14 cellular contexts compared by ENCODE assay signal in the genomic region with DNA sequence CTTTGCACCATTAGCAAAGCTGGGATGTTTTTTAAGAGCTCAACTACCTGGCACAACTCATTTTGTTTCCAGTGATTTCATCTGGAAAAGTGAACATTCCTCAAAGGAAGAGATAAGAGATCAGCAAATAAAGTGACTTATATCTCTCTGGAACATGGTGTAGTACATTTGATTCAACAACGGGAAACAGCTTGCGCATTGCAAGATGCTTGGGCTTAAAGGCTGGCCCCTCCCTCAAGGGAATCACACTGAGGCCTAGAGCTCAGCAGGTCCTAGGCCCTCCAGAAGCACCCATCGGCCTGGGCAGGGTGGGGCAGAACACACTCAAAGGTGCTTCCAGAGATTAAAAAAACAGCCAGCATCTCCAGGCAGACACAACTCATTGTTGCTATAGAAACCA.
DNase-seq lines count a peak whose midpoint lies in the region; ATAC-seq and TF ChIP-seq lines count a peak whose summit lies in the region.
"Had no signal": no experiment of that assay in that cellular context is flagged by ENCODE, and none has a peak within 500 bp of the region (broad histone marks: within the 10 kb centered on the region; RNA-seq: fewer than 3 reads in every experiment).

No MANE protein-coding gene starts in this region.

- H3K27ac Mint-ChIP-seq in HFFc6: peak overlapping the region; percentile 71
- peak overlapping the region; percentile 74 for H3K27ac Mint-ChIP-seq in stimulated activated effector memory CD8-positive, alpha-beta T cell treated with anti-CD3 and anti-CD28 coated beads, Interleukin-12 subunit alpha, Interleukin-12 subunit beta, amount 100 ng/mL, for 72 hours
- H3K27ac Mint-ChIP-seq: activated naive CD4-positive, alpha-beta T cell treated with anti-CD3 and anti-CD28 coated beads for 36 hours had no signal

- DNase-seq in HFFc6 (no peak), amniotic epithelial cell (ENCODE audit: low read depth) (peak; percentile 85), hepatocyte (ENCODE audit: low spot score) (peak; percentile 57), ACHN (no peak), NCI-H510A treated with DMSO at 0.1 percent for 48 hours (lab: John Stamatoyannopoulos, UW) (no peak)
- no peak for DNase-seq in stimulated activated effector memory CD8-positive, alpha-beta T cell treated with anti-CD3 and anti-CD28 coated beads, Interleukin-12 subunit alpha, Interleukin-12 subunit beta, amount 100 ng/mL, for 72 hours (ENCODE audit: low spot score in 2 of 2)
- DNase-seq in activated T-cell treated with anti-CD3 and anti-CD28 coated beads, Interleukin-2, amount 50 U/mL, for 1 hour: no peak
- DNase-seq: activated naive CD4-positive, alpha-beta T cell treated with anti-CD3 and anti-CD28 coated beads for 36 hours; MM.1S; NCI-H510A; uterus had no signal

- no peaks in the 10 kb centered on the region; the same call in 1 of the 2 replicates for H3K9me3 Mint-ChIP-seq in HFFc6
- no peaks in the 10 kb centered on the region for H3K9me3 Mint-ChIP-seq in stimulated activated effector memory CD8-positive, alpha-beta T cell treated with anti-CD3 and anti-CD28 coated beads, Interleukin-12 subunit alpha, Interleukin-12 subunit beta, amount 100 ng/mL, for 72 hours
- H3K9me3 Mint-ChIP-seq: activated naive CD4-positive, alpha-beta T cell treated with anti-CD3 and anti-CD28 coated beads for 36 hours had no signal

- H3K9me3 ChIP-seq in hepatocyte (ENCODE audit: low read depth): no peaks in the 10 kb centered on the region
- H3K9me3 ChIP-seq: uterus had no signal

- H3K4me3 Mint-ChIP-seq in HFFc6: no peak overlapping the region
- H3K4me3 Mint-ChIP-seq in stimulated activated effector memory CD8-positive, alpha-beta T cell treated with anti-CD3 and anti-CD28 coated beads, Interleukin-12 subunit alpha, Interleukin-12 subunit beta, amount 100 ng/mL, for 72 hours: no peak overlapping the region
- H3K4me3 Mint-ChIP-seq: activated naive CD4-positive, alpha-beta T cell treated with anti-CD3 and anti-CD28 coated beads for 36 hours had no signal

- no peak for ATAC-seq in stimulated activated effector memory CD8-positive, alpha-beta T cell treated with anti-CD3 and anti-CD28 coated beads, Interleukin-12 subunit alpha, Interleukin-12 subunit beta, amount 100 ng/mL, for 72 hours
- ATAC-seq in HG03045 (IDR thresholded peaks at IDR 0.05; ENCODE audit: unreplicated experiment): no peak

- H3K27ac ChIP-seq in hepatocyte: peak overlapping the region; percentile 87
- H3K27ac ChIP-seq: parathyroid adenoma had no signal

- H4K20me1 ChIP-seq in hepatocyte (ENCODE audit: insufficient read depth, poor library complexity, severe bottlenecking): peaks cover 42% of the 10 kb centered on the region

- peaks cover 4% of the 10 kb centered on the region; the same call in 1 of the 2 replicates for H3K36me3 Mint-ChIP-seq in HFFc6 (ENCODE audit: low read depth)
- no peaks in the 10 kb centered on the region for H3K36me3 Mint-ChIP-seq in stimulated activated effector memory CD8-positive, alpha-beta T cell treated with anti-CD3 and anti-CD28 coated beads, Interleukin-12 subunit alpha, Interleukin-12 subunit beta, amount 100 ng/mL, for 72 hours

- H3K4me1 ChIP-seq in hepatocyte (ENCODE audit: insufficient read depth): peaks cover 46% of the 10 kb centered on the region

- H2AFZ ChIP-seq in hepatocyte: no peak overlapping the region
- H2AFZ ChIP-seq: parathyroid adenoma had no signal

- H3K9me2 ChIP-seq in hepatocyte (replicated peaks; ENCODE audit: insufficient read depth): no peaks in the 10 kb centered on the region

- peaks cover 2% of the 10 kb centered on the region for H3K27me3 Mint-ChIP-seq in HFFc6 (ENCODE audit: insufficient read depth)

- no peak for TF ChIP-seq CTCF in HFFc6 (IDR thresholded peaks at IDR 0.05)
- TF ChIP-seq CTCF in hepatocyte (IDR thresholded peaks at IDR 0.05; ENCODE audit: poor library complexity): no peak

- H3K4me1 Mint-ChIP-seq in HFFc6 (ENCODE audit: low read depth): peaks cover 59% of the 10 kb centered on the region
- peaks cover 55% of the 10 kb centered on the region for H3K4me1 Mint-ChIP-seq in stimulated activated effector memory CD8-positive, alpha-beta T cell treated with anti-CD3 and anti-CD28 coated beads, Interleukin-12 subunit alpha, Interleukin-12 subunit beta, amount 100 ng/mL, for 72 hours

- peaks cover 91% of the 10 kb centered on the region for H3K79me2 ChIP-seq in hepatocyte

- H3K4me3 ChIP-seq in hepatocyte: no peak overlapping the region
- H3K4me3 ChIP-seq: SK-N-MC, uterus had no signal

- no peaks in the 10 kb centered on the region for H3K36me3 ChIP-seq in hepatocyte (replicated peaks; ENCODE audit: insufficient read depth, low read depth)
- H3K36me3 ChIP-seq: uterus had no signal

- no peaks in the 10 kb centered on the region for H3K27me3 ChIP-seq in hepatocyte
- H3K27me3 ChIP-seq: uterus had no signal

- no peak overlapping the region for H3K4me2 ChIP-seq in hepatocyte

- in situ Hi-C loops in ACHN (cut with HindIII; ENCODE audit: low pct_ligation_motif_present, low pct_unique_long_range_greater_than_20kb, low sequenced_read_pairs): no loop called here

- 32% methylated on average over 3 of the region's 3 CpGs for WGBS in hepatocyte (ENCODE audit: low lambda C conversion rate, missing lambda C conversion rate)

Comparison
In these comparisons a context has a peak if more than half of its experiments do, and no peak if none do; other contexts are left out.
1. DNase-seq: peak in amniotic epithelial cell (single experiment) and hepatocyte (single experiment); none in HFFc6 (single experiment), stimulated activated effector memory CD8-positive, alpha-beta T cell treated with anti-CD3 and anti-CD28 coated beads, Interleukin-12 subunit alpha, Interleukin-12 subunit beta, amount 100 ng/mL, for 72 hours (0 of 2), ACHN (single experiment), activated T-cell treated with anti-CD3 and anti-CD28 coated beads, Interleukin-2, amount 50 U/mL, for 1 hour (single experiment) and NCI-H510A treated with DMSO at 0.1 percent for 48 hours (single experiment).